ENCODE assay signal across 8 cellular contexts in the genomic region with DNA sequence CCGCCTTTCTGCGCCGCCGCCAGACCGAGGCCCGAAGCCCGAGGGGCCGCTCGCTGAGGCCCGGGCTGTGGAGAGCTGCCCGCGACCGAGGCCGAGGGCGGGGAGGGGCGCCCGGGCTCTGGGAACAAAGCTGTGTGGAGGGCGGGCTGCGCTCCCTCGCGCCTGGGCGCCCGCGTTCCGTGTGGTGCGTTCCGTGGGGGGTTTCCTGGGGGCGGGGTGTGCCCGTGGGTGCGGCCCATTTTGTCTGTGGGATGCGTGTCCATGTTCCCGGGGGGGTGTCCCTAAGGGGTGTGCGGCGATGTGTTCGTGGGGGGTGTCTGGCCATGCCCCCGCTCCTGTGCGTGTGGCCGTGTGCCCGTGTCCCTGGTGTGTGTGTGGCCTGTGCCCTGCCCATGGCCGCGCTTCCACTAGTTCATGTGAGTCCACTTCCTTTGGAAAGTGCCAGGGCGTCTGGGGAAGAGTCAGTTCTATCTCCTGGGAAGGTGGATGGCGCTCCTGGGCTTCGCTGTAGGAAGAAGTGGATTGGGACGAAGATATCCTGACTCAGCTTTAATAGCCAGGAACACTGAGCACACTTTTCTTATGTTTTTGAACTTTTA. TPM values are rescaled to one million over a fixed set of nuclear protein-coding genes. Genes with fewer than 3 reads are reported as not detected.
A peak's percentile ranks its signal among the peaks of the same experiment; 100 is the strongest.
DNase-seq lines count a peak whose midpoint lies in the region; ATAC-seq and TF ChIP-seq lines count a peak whose summit lies in the region.

No MANE protein-coding gene starts in this region.

- H3K27ac Mint-ChIP-seq in WTC11 = peak overlapping the region; percentile 95
- peak overlapping the region; percentile 82 for H3K27ac Mint-ChIP-seq in chondrocyte (ENCODE audit: unreplicated experiment)

- H3K27me3 ChIP-seq in HUES48 (ENCODE audit: control insufficient read depth, insufficient read depth, low read length) = no peaks in the 10 kb centered on the region
- no peaks in the 10 kb centered on the region for H3K27me3 ChIP-seq in lower lobe of right lung (ENCODE audit: low read depth)

- H3K36me3 Mint-ChIP-seq in WTC11 (peaks cover 29% of the 10 kb centered on the region), chondrocyte (ENCODE audit: low read depth) (peaks cover 7% of the 10 kb centered on the region)

- CTCF ChIA-PET in WTC11 (lab: Charles Lee) = interaction anchor here (1.1 to 2.7 kb wide), 4 partner anchors 24 to 86 kb away, joined by 3 to 36 read pairs (median 12); partner anchors contain the start of gene MAPK8IP3

- H3K4me1 Mint-ChIP-seq in WTC11 (peaks cover 31% of the 10 kb centered on the region), chondrocyte (ENCODE audit: low read depth) (peaks cover 40% of the 10 kb centered on the region)

- H3K27ac ChIP-seq in HUES48 (ENCODE audit: low read depth, low read length) (peak overlapping the region; percentile 72), lower lobe of right lung (peak overlapping the region; percentile 77)

- H3K4me3 ChIP-seq in HUES48 (ENCODE audit: low read depth, low read length) (peak overlapping the region; percentile 88), lower lobe of right lung (peak overlapping the region; percentile 77)

- POLR2A ChIA-PET in WTC11 (lab: Charles Lee) = interaction anchor here (0.7 to 2.1 kb wide), 4 partner anchors 28 to 258 kb away, joined by 3 to 12 read pairs (median 4); partner anchors contain the start of genes MAPK8IP3 and UQCC4

- ATAC-seq in WTC11 (no peak), lower lobe of right lung (peak; percentile 49 to 57)

- peak; percentile 65 for DNase-seq in NCI-H146 (lab: John Stamatoyannopoulos, UW)
- no peak for DNase-seq in NCI-H146 treated with DMSO at 0.1 percent for 48 hours (lab: John Stamatoyannopoulos, UW; ENCODE audit: unreplicated experiment)
- no peak for DNase-seq in WTC11 (ENCODE audit: low spot score)
- no peak for DNase-seq in chondrocyte (ENCODE audit: low spot score)
- DNase-seq in lower lobe of right lung = peak; percentile 62
- peak; percentile 38 to 43 (median 39) for DNase-seq in stimulated activated CD4-positive, alpha-beta T cell treated with anti-CD3 and anti-CD28 coated beads, TNF-alpha, amount 100 ng/mL, for 4 hours (ENCODE audit: low read depth in 3 of 3)
- no peak for DNase-seq in ecto neural progenitor cell (ENCODE audit: low spot score)

- H3K9me3 ChIP-seq in HUES48 (ENCODE audit: control insufficient read depth, insufficient read depth, low read length) (no peaks in the 10 kb centered on the region), lower lobe of right lung (no peaks in the 10 kb centered on the region)

- TF ChIP-seq CTCF in WTC11 (IDR thresholded peaks at IDR 0.05) (no peak), chondrocyte (IDR thresholded peaks at IDR 0.05) (peak; percentile 16), lower lobe of right lung (IDR thresholded peaks at IDR 0.05) (no peak)

- no peaks in the 10 kb centered on the region for H3K9me3 Mint-ChIP-seq in WTC11
- no peaks in the 10 kb centered on the region for H3K9me3 Mint-ChIP-seq in chondrocyte (ENCODE audit: low read depth)

- H3K36me3 ChIP-seq in HUES48 (ENCODE audit: control insufficient read depth, insufficient read depth, low read length) = peaks cover 44% of the 10 kb centered on the region
- H3K36me3 ChIP-seq in lower lobe of right lung = peaks cover 29% of the 10 kb centered on the region

- H3K4me1 ChIP-seq in HUES48 (ENCODE audit: control insufficient read depth, insufficient read depth, low read length) = 0 out of 2 replicates have a peak, but pooled peaks cover 6% of the 10 kb centered on the region
- H3K4me1 ChIP-seq in lower lobe of right lung = peaks cover 14% of the 10 kb centered on the region

- intact Hi-C loops in lower lobe of right lung (cut with DNase I) = no loop called here

- H3K9ac ChIP-seq in HUES48 (ENCODE audit: low read depth, low read length) = peak overlapping the region; percentile 82

- H3K27me3 Mint-ChIP-seq in WTC11 (ENCODE audit: low read depth) = no peaks in the 10 kb centered on the region
- no peaks in the 10 kb centered on the region for H3K27me3 Mint-ChIP-seq in chondrocyte (ENCODE audit: low read depth)

- H3K4me3 Mint-ChIP-seq in WTC11 = peak overlapping the region; percentile 90
- H3K4me3 Mint-ChIP-seq in chondrocyte (ENCODE audit: unreplicated experiment) = peak overlapping the region; percentile 92

TF ChIP-seq in WTC11, 78 proteins besides CTCF, POLR2A, EP300 and RAD21:
- TF ChIP-seq, protein P1, sequence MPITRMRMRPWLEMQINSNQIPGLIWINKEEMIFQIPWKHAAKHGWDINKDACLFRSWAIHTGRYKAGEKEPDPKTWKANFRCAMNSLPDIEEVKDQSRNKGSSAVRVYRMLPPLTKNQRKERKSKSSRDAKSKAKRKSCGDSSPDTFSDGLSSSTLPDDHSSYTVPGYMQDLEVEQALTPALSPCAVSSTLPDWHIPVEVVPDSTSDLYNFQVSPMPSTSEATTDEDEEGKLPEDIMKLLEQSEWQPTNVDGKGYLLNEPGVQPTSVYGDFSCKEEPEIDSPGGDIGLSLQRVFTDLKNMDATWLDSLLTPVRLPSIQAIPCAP (CRISPR knock-in tag; IDR thresholded peaks at IDR 0.05) = no peak
- TF ChIP-seq HMGXB4 (CRISPR knock-in tag; IDR thresholded peaks at IDR 0.05) (peak; percentile 55; the same call in 1 of the 2 replicates), NR3C1 (CRISPR knock-in tag; conservative IDR thresholded peaks at IDR 0.05; ENCODE audit: low read depth) (no peak), TP53 (CRISPR knock-in tag; IDR thresholded peaks at IDR 0.05) (0 out of 2 replicates have a peak, but pooled peaks have one; percentile 11), ZNF219 (CRISPR knock-in tag; IDR thresholded peaks at IDR 0.05; ENCODE audit: borderline replicate concordance) (peak; percentile 71; the same call in 1 of the 2 replicates), JUN (CRISPR knock-in tag; IDR thresholded peaks at IDR 0.05) (peak; percentile 76; the same call in 1 of the 2 replicates), USF1 (CRISPR knock-in tag; IDR thresholded peaks at IDR 0.05) (peak; percentile 41; the same call in 1 of the 2 replicates), ARID4B (CRISPR knock-in tag; IDR thresholded peaks at IDR 0.05; ENCODE audit: borderline replicate concordance) (peak; percentile 65; the same call in 1 of the 2 replicates), SMAD4 (CRISPR knock-in tag; IDR thresholded peaks at IDR 0.05) (0 out of 2 replicates have a peak, but pooled peaks have one; percentile 54), JAZF1 (CRISPR knock-in tag; IDR thresholded peaks at IDR 0.05) (no peak)
TF ChIP-seq in WTC11: peak in this region for 7.

RNA-seq across cellular contexts. Expression of gene JPT2, which starts 0.5 kb away (rescaled TPM):
- total RNA-seq in WTC11 (2021) (150 to 169 TPM (median 157 TPM) in 3 replicates), chondrocyte (59.2 to 65.9 TPM (median 63.0 TPM) in 3 replicates), lower lobe of right lung (53.1 TPM)

RNA-seq across cellular contexts. Expression of gene MAPK8IP3, which starts 27.4 kb away (rescaled TPM):
- 59.7 to 72.3 TPM (median 63.2 TPM) in 3 replicates for total RNA-seq in WTC11 (2021)
- total RNA-seq in chondrocyte = 53.8 to 66.0 TPM (median 56.4 TPM) in 3 replicates
- 63.0 TPM for total RNA-seq in lower lobe of right lung

Comparison
In these comparisons a context has a peak if more than half of its experiments do, and no peak if none do; other contexts are left out.
1. DNase-seq: peak in NCI-H146 (single experiment), lower lobe of right lung (single experiment) and stimulated activated CD4-positive, alpha-beta T cell treated with anti-CD3 and anti-CD28 coated beads, TNF-alpha, amount 100 ng/mL, for 4 hours (3 of 3); none in NCI-H146 treated with DMSO at 0.1 percent for 48 hours (single experiment), WTC11 (single experiment), chondrocyte (single experiment) and ecto neural progenitor cell (single experiment).